Comparison of ENCODE assay signal across 16 cellular contexts in genomic region chr3:54294214-54294613, GRCh38.
A peak's percentile ranks its signal among the peaks of the same experiment; 100 is the strongest.
DNase-seq lines count a peak whose midpoint lies in the region; ATAC-seq and TF ChIP-seq lines count a peak whose summit lies in the region.
"Had no signal": no experiment of that assay in that cellular context is flagged by ENCODE, and none has a peak within 500 bp of the region (broad histone marks: within the 10 kb centered on the region; RNA-seq: fewer than 3 reads in every experiment).

No MANE protein-coding gene starts in this region.

- ATAC-seq in GM19328 (IDR thresholded peaks at IDR 0.05; ENCODE audit: unreplicated experiment) = no peak
- ATAC-seq in T-cell (replicated peaks in 1 of 4) = no peak
- ATAC-seq: A549 had no signal

- no peaks in the 10 kb centered on the region for H3K27me3 ChIP-seq in right atrium auricular region

- peaks cover 0 to 8% (median 5%) of the 10 kb centered on the region in 3 donors for H3K9me3 Mint-ChIP-seq in T-cell
- H3K9me3 Mint-ChIP-seq: CD4-positive, alpha-beta T cell had no signal

- peaks cover 3 to 9% of the 10 kb centered on the region in 2 donors for H3K27me3 Mint-ChIP-seq in T-cell
- H3K27me3 Mint-ChIP-seq: CD4-positive, alpha-beta T cell had no signal

- no peaks in the 10 kb centered on the region for H3K4me1 Mint-ChIP-seq in T-cell

- POLR2A ChIA-PET in T-cell (lab: Charles Lee) = no interaction called here

- H3K9me3 ChIP-seq in right atrium auricular region = no peaks in the 10 kb centered on the region
- H3K9me3 ChIP-seq: A549 had no signal

- no peak for TF ChIP-seq CTCF in right atrium auricular region (IDR thresholded peaks at IDR 0.05)

- H3K4me1 ChIP-seq in right atrium auricular region = no peaks in the 10 kb centered on the region
- H3K4me1 ChIP-seq: A549 had no signal

- no peaks in the 10 kb centered on the region for H3K36me3 ChIP-seq in right atrium auricular region

- H3K27ac Mint-ChIP-seq in T-cell = no peak overlapping the region
- H3K27ac Mint-ChIP-seq: CD4-positive, alpha-beta T cell had no signal

- H3K27ac ChIP-seq in right atrium auricular region = no peak overlapping the region
- H3K27ac ChIP-seq: A549 had no signal

- H3K4me3 Mint-ChIP-seq in T-cell = no peak overlapping the region
- H3K4me3 Mint-ChIP-seq: CD4-positive, alpha-beta T cell had no signal

- no peak overlapping the region for H3K4me3 ChIP-seq in right atrium auricular region
- H3K4me3 ChIP-seq: A549 had no signal

- DNase-seq in DMS114 treated with DMSO at 0.1 percent for 48 hours (lab: John Stamatoyannopoulos, UW; ENCODE audit: unreplicated experiment) (peak; percentile 7), HT-29 (ENCODE audit: low spot score) (peak; percentile 1), SW480 (ENCODE audit: low spot score) (peak; percentile 8), iPS-NIHi7 (ENCODE audit: extremely low spot score) (peak; percentile 49), right atrium auricular region (ENCODE audit: low spot score) (no peak), T-cell (no peak), nucleus accumbens (lab: John Stamatoyannopoulos, UW) (no peak)
- DNase-seq: CD4-positive, alpha-beta T cell; HCEC 1CT; KBM-7; NCI-H1105 treated with DMSO at 0.1 percent for 48 hours; NCI-H187 treated with DMSO at 0.1 percent for 48 hours; NCI-H2171 treated with DMSO at 0.1 percent for 48 hours; NCI-H510A had no signal

- CTCF ChIA-PET in T-cell (lab: Charles Lee) = no interaction called here

- H3K36me3 Mint-ChIP-seq in T-cell = no peaks in the 10 kb centered on the region

Comparison
In these comparisons a context has a peak if more than half of its experiments do, and no peak if none do; other contexts are left out.
1. DNase-seq: peak in DMS114 treated with DMSO at 0.1 percent for 48 hours (single experiment), HT-29 (single experiment), SW480 (single experiment) and iPS-NIHi7 (single experiment); none in right atrium auricular region (single experiment), T-cell (0 of 34) and nucleus accumbens (0 of 56).